In genomic region chr2:68837164-68837860, GRCh38 we compare ENCODE assay signal across 9 cellular contexts. TPM values are rescaled to one million over a fixed set of nuclear protein-coding genes. Genes with fewer than 3 reads are reported as not detected.
DNase-seq lines count a peak whose midpoint lies in the region; TF ChIP-seq lines count a peak whose summit lies in the region.
"Had no signal": no experiment of that assay in that cellular context is flagged by ENCODE, and none has a peak within 500 bp of the region (broad histone marks: within the 10 kb centered on the region; RNA-seq: fewer than 3 reads in every experiment).

No MANE protein-coding gene starts in this region.

- H3K36me3 ChIP-seq in prostate gland (no peaks in the 10 kb centered on the region), SK-N-SH (replicated peaks in 1 of 2; ENCODE audit: control insufficient read depth in 1 of 2, insufficient read depth in 2 of 2, low read length in 1 of 2) (no peaks in the 10 kb centered on the region)

- CTCF ChIA-PET in SK-N-SH (lab: Yijun Ruan, JAX) = interaction anchor here (1.5 kb wide), 1 partner anchor 88 kb away, joined by 4 read pairs; no protein-coding TSS in a partner anchor

- H3K27ac ChIP-seq in prostate gland = no peak overlapping the region
- no peak overlapping the region for H3K27ac ChIP-seq in SK-N-SH (ENCODE audit: low read depth in 2 of 2, low read length in 1 of 2)

- H3K9me3 ChIP-seq in prostate gland (no peaks in the 10 kb centered on the region), SK-N-SH (no peaks in the 10 kb centered on the region)

- POLR2A ChIA-PET in SK-N-SH (lab: Yijun Ruan, JAX) = no interaction called here

- H3K4me2 ChIP-seq in SK-N-SH = no peak overlapping the region

- peak; percentile 63 for DNase-seq in MV-4-11 (lab: John Stamatoyannopoulos, UW)
- DNase-seq in activated T-cell treated with anti-CD3 and anti-CD28 coated beads for 24 hours (ENCODE audit: low read depth) = peak; percentile 32
- peak; percentile 26 for DNase-seq in fibroblast of mammary gland (ENCODE audit: low read depth)
- DNase-seq in prostate gland (ENCODE audit: low spot score) = no peak
- DNase-seq in ACHN = no peak
- no peak for DNase-seq in SK-N-SH
- no peak for DNase-seq in epidermal melanocyte (ENCODE audit: insufficient read length, low spot score)

- H2AFZ ChIP-seq in SK-N-SH (ENCODE audit: low read depth) = no peak overlapping the region

- no peak for TF ChIP-seq RAD21 in SK-N-SH (IDR thresholded peaks at IDR 0.05; ENCODE audit: low read length)

- TF ChIP-seq POLR2A in prostate gland (IDR thresholded peaks at IDR 0.05) = no peak

- no peak overlapping the region for H3K4me3 ChIP-seq in fibroblast of mammary gland (ENCODE audit: control insufficient read depth, low read depth, low read length)
- no peak overlapping the region for H3K4me3 ChIP-seq in prostate gland
- H3K4me3 ChIP-seq in SK-N-SH (ENCODE audit: low read depth in 2 of 2, low read length in 1 of 2) = no peak overlapping the region

- no peaks in the 10 kb centered on the region for H3K79me2 ChIP-seq in SK-N-SH (ENCODE audit: insufficient read depth)

- 86% methylated on average over 15 of the region's 15 CpGs for WGBS in prostate gland
- 67% methylated on average over 8 of the region's 15 CpGs for WGBS in SK-N-SH (ENCODE audit: low lambda C conversion rate)

- no peaks in the 10 kb centered on the region for H4K20me1 ChIP-seq in SK-N-SH (ENCODE audit: insufficient read depth)

- H3K4me1 ChIP-seq in prostate gland (replicated peaks) (no peaks in the 10 kb centered on the region), SK-N-SH (ENCODE audit: control insufficient read depth in 1 of 2, insufficient read depth in 2 of 2, low read depth in 1 of 2, low read length in 1 of 2) (peaks cover 0 to 5% of the 10 kb centered on the region in 2 experiments; a peak in 1 of 4 replicates)

- TF ChIP-seq CTCF in GM12874 (IDR thresholded peaks at IDR 0.05; ENCODE audit: insufficient read depth, low read depth, low read length) (peak; percentile 88), fibroblast of mammary gland (conservative IDR thresholded peaks at IDR 0.05; ENCODE audit: control insufficient read depth, insufficient read depth, low read depth, low read length) (peak; percentile 52), prostate gland (IDR thresholded peaks at IDR 0.05) (peak in 3 of 4 experiments; percentile 11 to 19 (median 14)), SK-N-SH (IDR thresholded peaks at IDR 0.05) (no peak)

- no peak overlapping the region for H3K9ac ChIP-seq in SK-N-SH

- in situ Hi-C loops in ACHN (cut with HindIII; ENCODE audit: low pct_ligation_motif_present, low pct_unique_long_range_greater_than_20kb, low sequenced_read_pairs) = no loop called here

- no peaks in the 10 kb centered on the region for H3K9me2 ChIP-seq in SK-N-SH

- intact Hi-C loops in prostate gland (cut with DNase I) = loop anchor here (10.0 kb wide), 1 partner anchor 83 kb away; no protein-coding TSS in a partner anchor

- H3F3A ChIP-seq in SK-N-SH (replicated peaks; ENCODE audit: insufficient read depth) = no peaks in the 10 kb centered on the region

- H3K27me3 ChIP-seq in prostate gland (replicated peaks; ENCODE audit: insufficient read depth) = no peaks in the 10 kb centered on the region
- no peaks in the 10 kb centered on the region; the same call in 1 of the 2 replicates for H3K27me3 ChIP-seq in SK-N-SH (ENCODE audit: insufficient read depth)

- TF ChIP-seq EP300 in SK-N-SH (IDR thresholded peaks at IDR 0.05; ENCODE audit: borderline replicate concordance in 1 of 2, low read depth in 1 of 2, low read length in 1 of 2) = no peak

TF ChIP-seq in SK-N-SH, 30 proteins besides CTCF, POLR2A, EP300 and RAD21:
- no peak for TF ChIP-seq GATA2 (CRISPR knock-in tag; IDR thresholded peaks at IDR 0.05)
- TF ChIP-seq TAF1 (IDR thresholded peaks at IDR 0.05; ENCODE audit: borderline replicate concordance, low read depth, low read length) = no peak
- TF ChIP-seq USF1 (IDR thresholded peaks at IDR 0.05; ENCODE audit: borderline replicate concordance, low read depth) = no peak
- no peak for TF ChIP-seq FOSL2 (IDR thresholded peaks at IDR 0.05; ENCODE audit: borderline replicate concordance, low read depth)
- TF ChIP-seq RFX5 (IDR thresholded peaks at IDR 0.05; ENCODE audit: low read length) = no peak
- TF ChIP-seq NFIC (IDR thresholded peaks at IDR 0.05; ENCODE audit: borderline replicate concordance) = no peak
- TF ChIP-seq NRF1 (IDR thresholded peaks at IDR 0.05; ENCODE audit: low read depth, low read length) = no peak
- no peak for TF ChIP-seq SMC3 (IDR thresholded peaks at IDR 0.05; ENCODE audit: low read depth, low read length)

RNA-seq across cellular contexts. Expression of gene BMP10, which starts 33.9 kb away (rescaled TPM):
- not detected for total RNA-seq in prostate gland
- polyA plus RNA-seq in SK-N-SH (2012; rRNA removed) = not detected in 2 replicates
- polyA plus RNA-seq in SK-N-SH (2012; cell fraction: cytosol; rRNA removed) = not detected in 2 replicates
- not detected in 2 replicates for polyA plus RNA-seq in SK-N-SH (2012; cell fraction: nucleus; rRNA removed)
- total RNA-seq: urinary bladder had no signal
- polyA plus RNA-seq: urinary bladder had no signal

Comparison
In these comparisons a context has a peak if more than half of its experiments do, and no peak if none do; other contexts are left out.
1. DNase-seq: peak in MV-4-11 (single experiment), activated T-cell treated with anti-CD3 and anti-CD28 coated beads for 24 hours (single experiment) and fibroblast of mammary gland (single experiment); none in prostate gland (single experiment), ACHN (single experiment), SK-N-SH (single experiment) and epidermal melanocyte (single experiment).